16 cellular contexts compared by ENCODE assay signal in genomic region chr3:56942523-56942922, GRCh38.
DNase-seq lines count a peak whose midpoint lies in the region; ATAC-seq and TF ChIP-seq lines count a peak whose summit lies in the region.
"Had no signal": no experiment of that assay in that cellular context is flagged by ENCODE, and none has a peak within 500 bp of the region (broad histone marks: within the 10 kb centered on the region; RNA-seq: fewer than 3 reads in every experiment).

No MANE protein-coding gene starts in this region.

- no peaks in the 10 kb centered on the region for H3K9me3 Mint-ChIP-seq in effector memory CD8-positive, alpha-beta T cell

- no peak overlapping the region for H2AFZ ChIP-seq in OCI-LY3 (ENCODE audit: low read depth, low read length)

- H3K9ac ChIP-seq in OCI-LY3 (ENCODE audit: low read length): no peak overlapping the region

- H3K36me3 ChIP-seq in OCI-LY3 (replicated peaks; ENCODE audit: low read depth, low read length) (no peaks in the 10 kb centered on the region), mucosa of descending colon (ENCODE audit: low read depth) (no peaks in the 10 kb centered on the region)
- H3K36me3 ChIP-seq: ovary had no signal

- no peaks in the 10 kb centered on the region for H3K36me3 Mint-ChIP-seq in effector memory CD8-positive, alpha-beta T cell (ENCODE audit: insufficient read depth)

- peak overlapping the region; percentile 33 to 46 for H3K4me3 Mint-ChIP-seq in effector memory CD8-positive, alpha-beta T cell
- H3K4me3 Mint-ChIP-seq: H9, type B pancreatic cell had no signal

- H3K79me2 ChIP-seq in OCI-LY3 (ENCODE audit: low read length): no peaks in the 10 kb centered on the region

- DNase-seq in activated CD4-positive, CD25-positive, alpha-beta regulatory T cell (lab: John Stamatoyannopoulos, UW): no peak
- no peak for DNase-seq in effector memory CD8-positive, alpha-beta T cell
- DNase-seq in mucosa of descending colon: no peak
- DNase-seq: 8988T, H9, hypothalamus, NCI-H1092 treated with DMSO at 0.1 percent for 48 hours, NCI-H2171 treated with DMSO at 0.1 percent for 48 hours, ovary had no signal

- intact Hi-C loops in mucosa of descending colon (cut with DNase I, micrococcal nuclease): no loop called here

- peaks cover 0 to 6% of the 10 kb centered on the region in 2 donors for H3K27me3 Mint-ChIP-seq in effector memory CD8-positive, alpha-beta T cell
- H3K27me3 Mint-ChIP-seq: type B pancreatic cell had no signal

- peak overlapping the region in 1 of 2 donors; percentile 91 for H3K27ac Mint-ChIP-seq in effector memory CD8-positive, alpha-beta T cell
- H3K27ac Mint-ChIP-seq: H9, type B pancreatic cell had no signal

- H3K27me3 ChIP-seq in OCI-LY3 (ENCODE audit: low read depth, low read length): peaks cover 22% of the 10 kb centered on the region
- H3K27me3 ChIP-seq: ovary had no signal

- peak; percentile 67 to 71 for ATAC-seq in activated CD4-positive, CD25-positive, alpha-beta regulatory T cell treated with anti-CD3 and anti-CD28 coated beads, Interleukin-2, amount 50 U/mL, for 24 hours
- peak; percentile 44 for ATAC-seq in GM18498 (IDR thresholded peaks at IDR 0.05; ENCODE audit: unreplicated experiment)
- no peak for ATAC-seq in effector memory CD8-positive, alpha-beta T cell (replicated peaks)
- no peak for ATAC-seq in GM18867 (IDR thresholded peaks at IDR 0.05; ENCODE audit: unreplicated experiment)
- no peak for ATAC-seq in mucosa of descending colon
- ATAC-seq in HG03039 (IDR thresholded peaks at IDR 0.05; ENCODE audit: unreplicated experiment): no peak

- no peaks in the 10 kb centered on the region for H4K20me1 ChIP-seq in OCI-LY3 (ENCODE audit: insufficient read depth, low read length)

- TF ChIP-seq CTCF in OCI-LY3 (IDR thresholded peaks at IDR 0.05; ENCODE audit: low read depth, low read length) (no peak), mucosa of descending colon (IDR thresholded peaks at IDR 0.05) (no peak)

- peaks cover 8 to 18% of the 10 kb centered on the region in 2 donors for H3K4me1 Mint-ChIP-seq in effector memory CD8-positive, alpha-beta T cell (ENCODE audit: low read depth in 2 of 2)
- H3K4me1 Mint-ChIP-seq: H9 had no signal

- no peak overlapping the region for H3K27ac ChIP-seq in OCI-LY3 (ENCODE audit: low read length)
- H3K27ac ChIP-seq: C4-2B, ovary had no signal

- H3K4me1 ChIP-seq in OCI-LY3 (ENCODE audit: low read length) (peaks cover 36% of the 10 kb centered on the region), mucosa of descending colon (ENCODE audit: low read depth) (no peaks in the 10 kb centered on the region)

- no peaks in the 10 kb centered on the region for H3K9me3 ChIP-seq in OCI-LY3 (ENCODE audit: insufficient read depth, low read length)
- H3K9me3 ChIP-seq in mucosa of descending colon: peaks cover 14% of the 10 kb centered on the region
- H3K9me3 ChIP-seq: ovary had no signal

- H3K4me2 ChIP-seq in OCI-LY3 (ENCODE audit: low read length): peak overlapping the region; percentile 60

- H3K4me3 ChIP-seq in OCI-LY3 (ENCODE audit: low read length): peak overlapping the region; percentile 24; the same call in 1 of the 2 replicates
- H3K4me3 ChIP-seq in mucosa of descending colon: no peak overlapping the region
- H3K4me3 ChIP-seq: ovary had no signal

Comparison
In these comparisons a context has a peak if more than half of its experiments do, and no peak if none do; other contexts are left out.
1. ATAC-seq: peak in activated CD4-positive, CD25-positive, alpha-beta regulatory T cell treated with anti-CD3 and anti-CD28 coated beads, Interleukin-2, amount 50 U/mL, for 24 hours (2 of 2) and GM18498 (single experiment); none in effector memory CD8-positive, alpha-beta T cell (single experiment), GM18867 (single experiment), mucosa of descending colon (single experiment) and HG03039 (single experiment).